8 cellular contexts compared by ENCODE assay signal in the genomic region with DNA sequence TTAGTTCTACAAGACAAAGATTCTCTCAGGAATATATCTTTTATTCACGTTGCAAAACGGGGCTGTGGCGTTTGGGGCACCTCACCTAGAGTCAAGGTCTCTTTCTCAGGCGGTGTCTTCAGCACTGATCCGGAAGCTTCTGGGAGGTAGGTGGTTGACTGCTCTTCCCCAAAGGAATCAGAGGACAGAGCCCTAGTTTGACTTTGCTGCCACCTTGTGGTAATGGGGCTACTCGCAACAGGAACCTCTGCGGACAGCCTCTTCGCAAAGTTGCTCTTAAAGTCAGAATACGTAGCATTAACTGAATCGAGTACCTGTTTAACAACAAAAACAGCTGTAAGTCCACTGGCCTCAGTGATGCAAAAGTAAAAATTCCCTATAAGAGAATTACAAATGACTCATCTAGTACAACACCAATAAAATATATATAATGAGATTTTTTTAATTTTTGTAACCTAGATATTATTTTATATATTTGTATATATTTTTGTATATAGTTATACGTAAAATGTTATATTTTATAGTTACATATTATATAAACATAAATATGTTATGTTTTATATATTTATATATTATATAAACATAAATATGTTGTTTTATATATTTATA. TPM values are rescaled to one million over a fixed set of nuclear protein-coding genes. Genes with fewer than 3 reads are reported as not detected.
A peak's percentile ranks its signal among the peaks of the same experiment; 100 is the strongest.
DNase-seq lines count a peak whose midpoint lies in the region; ATAC-seq, FAIRE-seq and TF ChIP-seq lines count a peak whose summit lies in the region.

No MANE protein-coding gene starts in this region.

- H3K36me3 Mint-ChIP-seq in progenitor cell of endocrine pancreas (ENCODE audit: insufficient read depth) = no peaks in the 10 kb centered on the region

- intact Hi-C loops in Right ventricle myocardium superior (cut with DNase I) = loop anchor here (2.0 to 10.0 kb wide), 2 partner anchors 202 to 242 kb away; no protein-coding TSS in a partner anchor

- H3K9me3 Mint-ChIP-seq in progenitor cell of endocrine pancreas (ENCODE audit: low read depth) = no peaks in the 10 kb centered on the region

- no peak overlapping the region for H3K4me3 Mint-ChIP-seq in progenitor cell of endocrine pancreas (ENCODE audit: low read depth)

- DNase-seq in GF-D8 (lab: John Stamatoyannopoulos, UW) (peak; percentile 0), NCI-H1436 (lab: John Stamatoyannopoulos, UW) (peak; percentile 70), SKM-1 (lab: John Stamatoyannopoulos, UW; ENCODE audit: unreplicated experiment) (peak; percentile 70), Right ventricle myocardium superior (peak; percentile 68), progenitor cell of endocrine pancreas (ENCODE audit: low spot score, unreplicated experiment) (peak; percentile 81), urothelium cell line (ENCODE audit: low spot score) (peak; percentile 85)
- DNase-seq in activated naive CD4-positive, alpha-beta T cell treated with anti-CD3 and anti-CD28 coated beads, Interleukin-2, amount 50 U/mL, for 16 hours = peak; percentile 76

- no peak for FAIRE-seq in urothelium cell line (lab: Jason Lieb, UNC)

- peaks cover 9% of the 10 kb centered on the region for H3K27me3 Mint-ChIP-seq in progenitor cell of endocrine pancreas

- H3K27ac Mint-ChIP-seq in progenitor cell of endocrine pancreas = no peak overlapping the region

- ATAC-seq in HG02610 (IDR thresholded peaks at IDR 0.05; ENCODE audit: unreplicated experiment) (peak; percentile 87), Right ventricle myocardium superior (ENCODE audit: poor library complexity) (peak; percentile 90)

- H3K4me1 Mint-ChIP-seq in progenitor cell of endocrine pancreas (ENCODE audit: low read depth) = no peaks in the 10 kb centered on the region

- peak; percentile 95 for TF ChIP-seq CTCF in progenitor cell of endocrine pancreas (IDR thresholded peaks at IDR 0.05; ENCODE audit: unreplicated experiment)

RNA-seq across cellular contexts. Expression of a gene that starts 13.3 kb away (rescaled TPM):
- total RNA-seq in Right ventricle myocardium superior (6.8 TPM), progenitor cell of endocrine pancreas (38.8 and 40.0 TPM in 2 replicates)

RNA-seq across cellular contexts. Expression of a gene that starts 26.3 kb away (rescaled TPM):
- total RNA-seq in Right ventricle myocardium superior (not detected), progenitor cell of endocrine pancreas (not detected in 2 replicates)

RNA-seq across cellular contexts. Expression of a gene that starts 44.2 kb away (rescaled TPM):
- total RNA-seq in Right ventricle myocardium superior (1.0 TPM), progenitor cell of endocrine pancreas (not detected in 2 replicates)

Comparison
In these comparisons a context has a peak if more than half of its experiments do, and no peak if none do; other contexts are left out.
1. Peak in every context shown above with its lines: DNase-seq and ATAC-seq.
2. DNase-seq: peak in every context shown above with its lines; median percentile 85 in urothelium cell line; 81 in progenitor cell of endocrine pancreas; 76 in activated naive CD4-positive, alpha-beta T cell treated with anti-CD3 and anti-CD28 coated beads, Interleukin-2, amount 50 U/mL, for 16 hours; 70 in NCI-H1436; 70 in SKM-1; 68 in Right ventricle myocardium superior; 0 in GF-D8.